In genomic region chr20:53595018-53595378, GRCh38 we compare ENCODE assay signal across 8 cellular contexts. TPM values are rescaled to one million over a fixed set of nuclear protein-coding genes. Genes with fewer than 3 reads are reported as not detected.
A peak's percentile ranks its signal among the peaks of the same experiment; 100 is the strongest.
DNase-seq lines count a peak whose midpoint lies in the region; TF ChIP-seq lines count a peak whose summit lies in the region.

No MANE protein-coding gene starts in this region.

- H3K36me3 Mint-ChIP-seq in glutamatergic neuron (ENCODE audit: unreplicated experiment) = no peaks in the 10 kb centered on the region

- H3K36me3 ChIP-seq in HAP-1 (replicated peaks) (no peaks in the 10 kb centered on the region), WERI-Rb-1 (no peaks in the 10 kb centered on the region)

- H3K27ac Mint-ChIP-seq in glutamatergic neuron (ENCODE audit: unreplicated experiment) = peak overlapping the region; percentile 73

- peaks cover 12% of the 10 kb centered on the region for H3K9me3 Mint-ChIP-seq in glutamatergic neuron (ENCODE audit: unreplicated experiment)

- H3K27ac ChIP-seq in WERI-Rb-1 (peak overlapping the region; percentile 82), skin epidermis (peak overlapping the region; percentile 74 to 100 (median 99))

- peaks cover 20% of the 10 kb centered on the region for H3K4me1 Mint-ChIP-seq in glutamatergic neuron (ENCODE audit: low read depth, unreplicated experiment)

- H3K4me3 ChIP-seq in HAP-1 = peak overlapping the region; percentile 49
- peak overlapping the region; percentile 80 for H3K4me3 ChIP-seq in WERI-Rb-1 (ENCODE audit: low read depth, low read length)
- peak overlapping the region; percentile 64 to 99 (median 80) for H3K4me3 ChIP-seq in skin epidermis

- intact Hi-C loops in posterior vena cava (cut with DNase I) = no loop called here

- DNase-seq in HAP-1 (ENCODE audit: low spot score in 2 of 2) (no peak), WERI-Rb-1 (no peak), glutamatergic neuron (no peak), posterior vena cava (ENCODE audit: low spot score) (no peak), HuH-7 (ENCODE audit: low spot score) (no peak), NCI-H226 (no peak), glomerular visceral epithelial cell (ENCODE audit: extremely low spot score) (no peak)

- H3K27me3 ChIP-seq in HAP-1 (ENCODE audit: low read depth) (no peaks in the 10 kb centered on the region), WERI-Rb-1 (ENCODE audit: insufficient read depth, low read depth, severe bottlenecking) (no peaks in the 10 kb centered on the region)

- TF ChIP-seq CTCF in WERI-Rb-1 (IDR thresholded peaks at IDR 0.05; ENCODE audit: low read depth, low read length) (no peak), glutamatergic neuron (IDR thresholded peaks at IDR 0.05; ENCODE audit: partially characterized antibody, unreplicated experiment) (no peak)

- in situ Hi-C loops in HAP-1 (cut with MboI; ENCODE audit: low sequenced_read_pairs) = no loop called here

- peaks cover 25% of the 10 kb centered on the region for H3K4me1 ChIP-seq in HAP-1

- H3K9me3 ChIP-seq in HAP-1 (no peaks in the 10 kb centered on the region), WERI-Rb-1 (ENCODE audit: severe bottlenecking) (no peaks in the 10 kb centered on the region)

- H3K27me3 Mint-ChIP-seq in glutamatergic neuron (ENCODE audit: unreplicated experiment) = peaks cover 8% of the 10 kb centered on the region

- H3K4me3 Mint-ChIP-seq in glutamatergic neuron (ENCODE audit: unreplicated experiment) = peak overlapping the region; percentile 87

RNA-seq across cellular contexts. Expression of gene ZNF217, which starts 1.4 kb away (rescaled TPM):
- total RNA-seq in glutamatergic neuron (ENCODE audit: unreplicated experiment) (64.7 TPM), posterior vena cava (10 to 100 TPM; 18.4 to 22.7 TPM)
